In genomic region chr15:63048986-63049665, GRCh38 we compare ENCODE assay signal across 8 cellular contexts. TPM values are rescaled to one million over a fixed set of nuclear protein-coding genes. Genes with fewer than 3 reads are reported as not detected.
A peak's percentile ranks its signal among the peaks of the same experiment; 100 is the strongest.
DNase-seq lines count a peak whose midpoint lies in the region; ATAC-seq and TF ChIP-seq lines count a peak whose summit lies in the region.

No MANE protein-coding gene starts in this region.

- H3K4me3 ChIP-seq in BE2C (ENCODE audit: low read depth, low read length) = peak overlapping the region; percentile 91
- peak overlapping the region; percentile 89 for H3K4me3 ChIP-seq in OCI-LY7 (ENCODE audit: low read depth, low read length, poor library complexity, severe bottlenecking)
- H3K4me3 ChIP-seq in gastroesophageal sphincter = peak overlapping the region; percentile 83 to 95
- peak overlapping the region; percentile 52 for H3K4me3 ChIP-seq in neuron (ENCODE audit: low read length)

- TF ChIP-seq POLR2A in gastroesophageal sphincter (IDR thresholded peaks at IDR 0.05) = no peak

- H3K36me3 ChIP-seq in BE2C = peaks cover 5% of the 10 kb centered on the region; the same call in 1 of the 2 replicates
- H3K36me3 ChIP-seq in OCI-LY7 (ENCODE audit: insufficient read depth, low read length) = no peaks in the 10 kb centered on the region
- H3K36me3 ChIP-seq in gastroesophageal sphincter = peaks cover 2 to 39% of the 10 kb centered on the region in 2 donors
- peaks cover 15% of the 10 kb centered on the region for H3K36me3 ChIP-seq in neuron (ENCODE audit: insufficient read depth, low read length)

- H2AFZ ChIP-seq in OCI-LY7 (ENCODE audit: low read length) = peak overlapping the region; percentile 97
- H2AFZ ChIP-seq in neuron (ENCODE audit: low read depth, low read length) = peak overlapping the region; percentile 11

- no peaks in the 10 kb centered on the region for H3K9me2 ChIP-seq in OCI-LY7 (ENCODE audit: insufficient read depth, low read length)

- no peak for TF ChIP-seq EP300 in gastroesophageal sphincter (IDR thresholded peaks at IDR 0.05)

- no peaks in the 10 kb centered on the region for H3K9me3 ChIP-seq in BE2C
- no peaks in the 10 kb centered on the region for H3K9me3 ChIP-seq in OCI-LY7 (ENCODE audit: low read length)
- H3K9me3 ChIP-seq in gastroesophageal sphincter = no peaks in the 10 kb centered on the region
- H3K9me3 ChIP-seq in neuron (ENCODE audit: low read length) = no peaks in the 10 kb centered on the region

- no peaks in the 10 kb centered on the region for H4K20me1 ChIP-seq in OCI-LY7 (ENCODE audit: insufficient read depth, low read length)

- H3K27ac ChIP-seq in OCI-LY7 (ENCODE audit: low read depth, low read length, poor library complexity, severe bottlenecking) = no peak overlapping the region
- peak overlapping the region; percentile 96 to 98 (median 98) for H3K27ac ChIP-seq in gastroesophageal sphincter

- 5 to 7% methylated on average over 13 to 22 of the region's 26 CpGs for WGBS in gastroesophageal sphincter (ENCODE audit: low coverage in 1 of 2), 2 donors

- peak overlapping the region; percentile 84 for H3K4me2 ChIP-seq in OCI-LY7 (ENCODE audit: low read length)

- DNase-seq in BE2C = peak; percentile 67
- DNase-seq in HCEC 1CT = peak; percentile 67
- DNase-seq in OCI-LY7 (ENCODE audit: low spot score) = peak; percentile 41
- DNase-seq in activated naive CD4-positive, alpha-beta T cell treated with Interleukin-2 at 50 U/mL for 16 hours = peak; percentile 30
- DNase-seq in NCI-H1436 treated with DMSO at 0.1 percent for 48 hours (lab: John Stamatoyannopoulos, UW) = no peak

- POLR2A ChIA-PET in OCI-LY7 (lab: Charles Lee) = interaction anchor here (0.6 to 1.0 kb wide), 3 partner anchors 62 to 671 kb away, joined by 3 to 4 read pairs (median 3); no protein-coding TSS in a partner anchor

- no peak for TF ChIP-seq CTCF in BE2C (IDR thresholded peaks at IDR 0.05; ENCODE audit: low read depth, low read length)
- no peak for TF ChIP-seq CTCF in OCI-LY7 (conservative IDR thresholded peaks at IDR 0.05; ENCODE audit: low read length)
- no peak for TF ChIP-seq CTCF in gastroesophageal sphincter (IDR thresholded peaks at IDR 0.05)

- peak; percentile 0 for ATAC-seq in gastroesophageal sphincter
- ATAC-seq in HG03378 (IDR thresholded peaks at IDR 0.05; ENCODE audit: unreplicated experiment) = no peak

- BruUV-seq in OCI-LY7 (replicated peaks; lab: Mats Ljungman, UMichigan) = no TSS peak

- CTCF ChIA-PET in OCI-LY7 (lab: Charles Lee; ENCODE audit: unreplicated experiment) = interaction anchor here (0.7 kb wide), 1 partner anchor 44 kb away, joined by 3 read pairs; no protein-coding TSS in a partner anchor

- no peaks in the 10 kb centered on the region for H3K79me2 ChIP-seq in OCI-LY7 (ENCODE audit: insufficient read depth, low read depth, low read length)

- peaks cover 45% of the 10 kb centered on the region for H3K4me1 ChIP-seq in BE2C
- peaks cover 20% of the 10 kb centered on the region for H3K4me1 ChIP-seq in OCI-LY7 (ENCODE audit: insufficient read depth, low read length, poor library complexity, severe bottlenecking)
- H3K4me1 ChIP-seq in gastroesophageal sphincter = peaks cover 9 to 82% (median 25%) of the 10 kb centered on the region in 3 donors
- H3K4me1 ChIP-seq in neuron (ENCODE audit: insufficient read depth, low read length) = peaks cover 41% of the 10 kb centered on the region

- H3K27me3 ChIP-seq in BE2C (no peaks in the 10 kb centered on the region), gastroesophageal sphincter (no peaks in the 10 kb centered on the region), neuron (ENCODE audit: insufficient read depth, low read length) (no peaks in the 10 kb centered on the region)

- intact Hi-C loops in OCI-LY7 (cut with micrococcal nuclease; ENCODE audit: unreplicated experiment) = loop anchor here (2.0 to 10.0 kb wide), 3 partner anchors 44 to 356 kb away; partner anchors contain the start of gene APH1B

RNA-seq across cellular contexts. Expression of gene TPM1, which starts 6.6 kb away (rescaled TPM):
- polyA plus RNA-seq in BE2C (2012; ENCODE audit: insufficient read depth, insufficient read length, low read depth) = 148 TPM
- total RNA-seq in OCI-LY7 (2014; rRNA removed; shearing (Covaris generic)) = 19.9 and 20.7 TPM in 2 replicates
- total RNA-seq in OCI-LY7 (2022) = 19.3 and 19.7 TPM in 2 replicates
- 1,000 to 10,000 TPM; 3,599 to 7,152 (median 6,397) TPM for total RNA-seq in gastroesophageal sphincter

Comparison
In these comparisons a context has a peak if more than half of its experiments do, and no peak if none do; other contexts are left out.
1. RNA of gene TPM1, which starts 6.6 kb away (total RNA-seq): 3,599 to 7,152 TPM in gastroesophageal sphincter; 19.3 to 20.7 TPM in OCI-LY7; every median in the first group is over 100 times any median in the second.
2. Peak in every context shown above with its lines, with median percentiles within 50 percentile points of each other: H3K4me3 ChIP-seq.